ENCODE assay signal across 1 cellular context in the genomic region with DNA sequence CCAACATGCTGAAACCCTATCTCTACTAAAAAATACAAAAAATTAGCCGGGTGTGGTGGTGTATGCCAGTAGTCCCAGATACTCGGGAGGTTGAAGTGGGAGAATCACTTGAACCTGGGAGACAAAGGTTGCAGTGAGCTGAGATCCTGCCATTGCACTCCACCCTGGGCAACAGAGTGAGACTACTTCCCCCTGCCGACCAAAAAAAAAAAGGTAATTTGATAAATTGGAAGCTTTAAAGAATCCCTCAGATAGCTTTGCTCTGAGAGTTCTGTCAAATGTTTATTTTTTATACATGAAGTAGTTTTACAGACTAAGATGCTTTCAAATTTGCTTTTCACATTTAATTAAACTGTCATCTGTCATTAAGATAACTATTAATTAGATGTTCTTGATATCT.
TF ChIP-seq lines count a peak whose summit lies in the region.

No MANE protein-coding gene starts in this region.

TF ChIP-seq in HCT116, 20 proteins besides CTCF, POLR2A, EP300 and RAD21 (continued from another document):
- TF ChIP-seq SP1 (IDR thresholded peaks at IDR 0.05; ENCODE audit: low read depth) = no peak
- TF ChIP-seq CEBPB (IDR thresholded peaks at IDR 0.05; ENCODE audit: low read depth) = no peak
- no peak for TF ChIP-seq EZH2 (IDR thresholded peaks at IDR 0.05)
- no peak for TF ChIP-seq YY1 (IDR thresholded peaks at IDR 0.05; ENCODE audit: extremely low read depth, insufficient replicate concordance, low read depth, low read length)
